28 cellular contexts compared by ENCODE assay signal in genomic region chr2:19462228-19462627, GRCh38.
DNase-seq lines count a peak whose midpoint lies in the region; ATAC-seq and TF ChIP-seq lines count a peak whose summit lies in the region.
"Had no signal": no experiment of that assay in that cellular context is flagged by ENCODE, and none has a peak within 500 bp of the region (broad histone marks: within the 10 kb centered on the region; RNA-seq: fewer than 3 reads in every experiment).

No MANE protein-coding gene starts in this region.

- ATAC-seq in GM23338 (no peak), aorta (ENCODE audit: low FRiP score) (no peak)
- ATAC-seq: Right ventricle myocardium inferior had no signal

- H3K4me1 Mint-ChIP-seq in GM23338 = peaks cover 46% of the 10 kb centered on the region
- H3K4me1 Mint-ChIP-seq: CD14-positive monocyte; CD8-positive, alpha-beta memory T cell had no signal

- H3K36me3 ChIP-seq in GM23338 (ENCODE audit: insufficient read depth) (no peaks in the 10 kb centered on the region), adipocyte (ENCODE audit: control insufficient read depth, insufficient read depth, low read length, severe bottlenecking) (no peaks in the 10 kb centered on the region), muscle layer of colon (ENCODE audit: insufficient read depth, low read length) (no peaks in the 10 kb centered on the region), aorta (ENCODE audit: control insufficient read depth in 1 of 2, insufficient read depth in 2 of 2, low read length in 1 of 2) (no peaks in the 10 kb centered on the region)
- H3K36me3 ChIP-seq: BE2C, SJCRH30 had no signal

- H4K20me1 ChIP-seq in GM23338 (replicated peaks; ENCODE audit: insufficient read depth) = no peaks in the 10 kb centered on the region

- peaks cover 3% of the 10 kb centered on the region for H3K27me3 Mint-ChIP-seq in GM23338 (ENCODE audit: insufficient read depth, low read depth, poor library complexity)

- no peak overlapping the region for H2AFZ ChIP-seq in GM23338
- H2AFZ ChIP-seq: GM23248, PC-9 had no signal

- no peak for DNase-seq in GM23338 (ENCODE audit: low spot score)
- peak; percentile 7 for DNase-seq in adipocyte (ENCODE audit: low read depth)
- DNase-seq in fibroblast of the aortic adventitia (ENCODE audit: low read depth) = peak; percentile 8
- DNase-seq in NCI-H1105 treated with DMSO at 0.1 percent for 48 hours (lab: John Stamatoyannopoulos, UW) = no peak
- no peak for DNase-seq in aorta
- DNase-seq in GF-D8 (lab: John Stamatoyannopoulos, UW) = no peak
- DNase-seq in HuH-7 (ENCODE audit: low spot score) = no peak
- DNase-seq: 8988T; ACHN; BE2C; CD8-positive, alpha-beta memory T cell; DMS 273 treated with DMSO at 0.1 percent for 48 hours; DMS79 treated with DMSO at 0.1 percent for 48 hours; GM23248; H9; HFFc6; KBM-7; MV-4-11; NCI-H1105; NCI-H1930; NCI-H446; NCI-H774; NK-92 treated with Interleukin-12 subunit alpha and Interleukin-12 subunit beta, amount 100 ng/mL, for 24 hours; PC-9; SJCRH30 had no signal

- H3K9ac ChIP-seq in adipocyte (ENCODE audit: low read length) (no peak overlapping the region), muscle layer of colon (ENCODE audit: low read length) (no peak overlapping the region)
- H3K9ac ChIP-seq: GM23248 had no signal

- H3K36me3 Mint-ChIP-seq in GM23338 (ENCODE audit: low read depth) = peaks cover 8% of the 10 kb centered on the region; the same call in 1 of the 3 replicates
- H3K36me3 Mint-ChIP-seq: CD14-positive monocyte had no signal

- H3K9me3 ChIP-seq in adipocyte (ENCODE audit: control insufficient read depth, low read length) (no peaks in the 10 kb centered on the region), muscle layer of colon (ENCODE audit: low read length) (no peaks in the 10 kb centered on the region), aorta (ENCODE audit: control insufficient read depth, low read length) (no peaks in the 10 kb centered on the region)
- H3K9me3 ChIP-seq: BE2C had no signal

- H3K4me3 Mint-ChIP-seq in GM23338 = no peak overlapping the region
- H3K4me3 Mint-ChIP-seq: CD14-positive monocyte; CD8-positive, alpha-beta memory T cell; HFFc6 had no signal

- no peaks in the 10 kb centered on the region for H3K27me3 ChIP-seq in GM23338 (ENCODE audit: insufficient read depth)
- H3K27me3 ChIP-seq in adipocyte (replicated peaks; ENCODE audit: control insufficient read depth, insufficient read depth, low read length) = no peaks in the 10 kb centered on the region
- no peaks in the 10 kb centered on the region for H3K27me3 ChIP-seq in muscle layer of colon (ENCODE audit: control insufficient read depth in 1 of 2, insufficient read depth in 2 of 2, low read length in 2 of 2)
- no peaks in the 10 kb centered on the region for H3K27me3 ChIP-seq in aorta (ENCODE audit: control insufficient read depth in 1 of 2, insufficient read depth in 2 of 2, low read length in 1 of 2)
- H3K27me3 ChIP-seq: BE2C, SJCRH30 had no signal

- TF ChIP-seq CTCF in GM23338 (conservative IDR thresholded peaks at IDR 0.05; ENCODE audit: low read depth in 2 of 2) = no peak
- no peak for TF ChIP-seq CTCF in fibroblast of the aortic adventitia (IDR thresholded peaks at IDR 0.05; ENCODE audit: insufficient read depth, low read length)

- WGBS in aorta, 2 donors = 55 to 61% methylated on average over 2 of the region's 2 CpGs

- H3K4me1 ChIP-seq in GM23338 (ENCODE audit: insufficient read depth) (peaks cover 29% of the 10 kb centered on the region), adipocyte (ENCODE audit: control insufficient read depth, insufficient read depth, low read length) (peaks cover 2% of the 10 kb centered on the region), muscle layer of colon (ENCODE audit: insufficient read depth, low read length) (peaks cover 24% of the 10 kb centered on the region), aorta (ENCODE audit: control insufficient read depth in 1 of 2, insufficient read depth in 2 of 2, low read length in 2 of 2) (peaks cover 0 to 2% of the 10 kb centered on the region in 2 donors)
- H3K4me1 ChIP-seq: BE2C, SJCRH30 had no signal

- H3K4me3 ChIP-seq in GM23338 (no peak overlapping the region), adipocyte (ENCODE audit: low read length) (no peak overlapping the region), fibroblast of the aortic adventitia (ENCODE audit: low read depth, low read length) (no peak overlapping the region), muscle layer of colon (ENCODE audit: low read depth in 1 of 2, low read length in 2 of 2) (no peak overlapping the region), aorta (ENCODE audit: low read length in 2 of 2) (no peak overlapping the region)
- H3K4me3 ChIP-seq: GM23248, PC-9, SJCRH30 had no signal

- intact Hi-C loops in aorta (cut with DNase I) = loop anchor here in 1 of 2 donors (5.0 kb wide), 1 partner anchor 920 kb away; no protein-coding TSS in a partner anchor

- H3K79me2 ChIP-seq in GM23338 (replicated peaks; ENCODE audit: insufficient read depth) = no peaks in the 10 kb centered on the region

- H3K9me2 ChIP-seq in GM23338 (ENCODE audit: insufficient read depth) = peaks cover 13% of the 10 kb centered on the region; the same call in 1 of the 2 replicates

- H3F3A ChIP-seq in GM23338 (replicated peaks; ENCODE audit: low read depth) = no peaks in the 10 kb centered on the region

- H3K4me2 ChIP-seq in GM23338 = peak overlapping the region; percentile 60; the same call in 1 of the 2 replicates
- H3K4me2 ChIP-seq: PC-9 had no signal

- H3K9me3 Mint-ChIP-seq in GM23338 = peaks cover 10% of the 10 kb centered on the region; the same call in 1 of the 3 replicates
- H3K9me3 Mint-ChIP-seq: CD8-positive, alpha-beta memory T cell had no signal

- no peak overlapping the region for H3K27ac Mint-ChIP-seq in GM23338
- H3K27ac Mint-ChIP-seq: CD14-positive monocyte; CD8-positive, alpha-beta memory T cell; HFFc6 had no signal

- H3K27ac ChIP-seq in GM23338 (ENCODE audit: low read depth) (no peak overlapping the region), muscle layer of colon (ENCODE audit: low read depth, low read length) (peak overlapping the region; percentile 83), aorta (ENCODE audit: low read depth in 1 of 2, low read length in 2 of 2) (no peak overlapping the region)
- H3K27ac ChIP-seq: GM23248, PC-9, SJCRH30 had no signal

TF ChIP-seq in GM23338, 12 proteins besides CTCF, POLR2A, EP300 and RAD21:
- no peak for TF ChIP-seq ZNF331 (CRISPR knock-in tag; IDR thresholded peaks at IDR 0.05; ENCODE audit: low read depth)
- no peak for TF ChIP-seq ETS1 (IDR thresholded peaks at IDR 0.05)

Comparison
In these comparisons a context has a peak if more than half of its experiments do, and no peak if none do; other contexts are left out.
1. DNase-seq: peak in adipocyte (single experiment) and fibroblast of the aortic adventitia (single experiment); none in GM23338 (single experiment), NCI-H1105 treated with DMSO at 0.1 percent for 48 hours (single experiment), aorta (0 of 2), GF-D8 (single experiment) and HuH-7 (single experiment).